8 cellular contexts compared by ENCODE assay signal in the genomic region with DNA sequence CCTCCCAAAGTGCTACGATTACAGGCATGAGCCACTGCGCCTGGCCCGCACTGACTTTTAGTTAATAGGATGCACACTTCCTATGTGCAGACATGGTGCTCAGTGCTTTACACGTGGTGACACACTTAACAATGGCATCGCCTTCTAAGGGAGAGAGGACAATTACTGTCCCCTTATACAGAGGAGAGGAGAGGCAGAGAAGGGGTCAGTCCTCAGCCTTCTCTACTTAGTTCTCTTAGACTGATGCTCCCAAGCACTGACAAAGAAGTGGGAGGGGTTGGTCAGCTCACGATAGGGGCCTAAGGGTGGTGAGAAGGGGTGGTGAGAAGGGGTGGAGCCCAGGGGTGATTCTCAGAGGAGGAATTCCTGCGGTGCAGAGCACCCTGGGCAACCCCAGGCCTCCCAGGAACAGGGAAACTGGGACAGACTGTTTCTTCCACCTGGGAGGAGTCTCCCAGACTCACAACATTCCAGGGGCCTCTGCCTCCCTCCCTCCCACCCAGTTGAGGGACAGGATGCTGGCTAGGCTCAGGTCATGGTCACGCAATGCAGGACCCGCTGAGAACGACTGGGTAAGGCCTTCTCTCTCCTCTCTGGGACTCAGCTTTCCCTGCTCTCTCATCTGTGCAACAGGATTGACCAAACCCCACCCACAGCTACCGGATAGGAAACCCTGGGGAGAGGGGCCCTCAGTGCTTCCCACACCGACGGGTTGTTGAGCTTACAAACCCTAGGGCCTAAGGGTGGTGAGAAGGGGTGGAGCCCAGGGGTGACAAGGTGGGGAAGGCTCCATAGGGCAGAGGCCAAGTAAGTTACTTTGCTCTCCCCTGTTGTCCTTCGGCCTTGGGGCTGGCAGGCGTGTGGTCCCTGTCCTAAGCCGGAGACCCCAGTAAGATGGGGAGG. TPM values are rescaled to one million over a fixed set of nuclear protein-coding genes. Genes with fewer than 3 reads are reported as not detected.
A peak's percentile ranks its signal among the peaks of the same experiment; 100 is the strongest.
DNase-seq lines count a peak whose midpoint lies in the region; ATAC-seq and TF ChIP-seq lines count a peak whose summit lies in the region.

No MANE protein-coding gene starts in this region.

- H3K18ac ChIP-seq in trophoblast cell (ENCODE audit: low read length): peak overlapping the region; percentile 79

- no peak for TF ChIP-seq POLR2A in esophagus squamous epithelium (IDR thresholded peaks at IDR 0.05)

- TF ChIP-seq CTCF in 22Rv1 (IDR thresholded peaks at IDR 0.05) (no peak), GM20000 (IDR thresholded peaks at IDR 0.05; ENCODE audit: extremely low read depth, missing control alignments) (no peak), esophagus squamous epithelium (IDR thresholded peaks at IDR 0.05) (no peak)

- no peak overlapping the region for H2AFZ ChIP-seq in trophoblast cell (ENCODE audit: insufficient read depth, low read length, poor library complexity)

- H3K4me3 ChIP-seq in esophagus squamous epithelium: peak overlapping the region; percentile 65 to 88 (median 82)
- peak overlapping the region; percentile 85 for H3K4me3 ChIP-seq in trophoblast cell (ENCODE audit: low read depth, low read length)

- H3K4me1 ChIP-seq in esophagus squamous epithelium (peaks cover 28 to 70% (median 38%) of the 10 kb centered on the region in 3 donors), trophoblast cell (ENCODE audit: control insufficient read depth in 1 of 2, insufficient read depth in 2 of 2, low read length in 2 of 2) (peaks cover 20 to 41% of the 10 kb centered on the region in 2 experiments)

- DNase-seq in GM20000 (ENCODE audit: low spot score): peak; percentile 40
- DNase-seq in UCSD-AML1 (lab: John Stamatoyannopoulos, UW; ENCODE audit: unreplicated experiment): peak; percentile 38
- no peak for DNase-seq in esophagus squamous epithelium (lab: John Stamatoyannopoulos, UW)
- DNase-seq in trophoblast cell: peak in 1 of 2 donors; percentile 37
- DNase-seq in NAMALWA (ENCODE audit: low spot score): no peak

- peaks cover 3% of the 10 kb centered on the region for H3K79me1 ChIP-seq in trophoblast cell (ENCODE audit: low read length)

- no peak overlapping the region for H2BK120ac ChIP-seq in trophoblast cell (ENCODE audit: insufficient read depth, low read length, poor library complexity)

- ATAC-seq in GM18868 (IDR thresholded peaks at IDR 0.05; ENCODE audit: unreplicated experiment) (no peak), HG02763 (IDR thresholded peaks at IDR 0.05; ENCODE audit: unreplicated experiment) (no peak)

- H2BK5ac ChIP-seq in trophoblast cell (ENCODE audit: low read depth, low read length, poor library complexity): no peak overlapping the region

- H3K23ac ChIP-seq in trophoblast cell (ENCODE audit: low read length): no peak overlapping the region

- no peaks in the 10 kb centered on the region for H3K9me3 ChIP-seq in esophagus squamous epithelium
- no peaks in the 10 kb centered on the region for H3K9me3 ChIP-seq in trophoblast cell (ENCODE audit: insufficient read depth, low read depth, low read length)

- H3K14ac ChIP-seq in trophoblast cell (ENCODE audit: low read length): no peak overlapping the region

- no peak overlapping the region for H4K91ac ChIP-seq in trophoblast cell (ENCODE audit: low read depth, low read length)

- peak overlapping the region; percentile 87 for H3K4me2 ChIP-seq in trophoblast cell (ENCODE audit: low read length)

- no peak overlapping the region for H2BK12ac ChIP-seq in trophoblast cell (ENCODE audit: low read length)

- no peak overlapping the region for H2AK5ac ChIP-seq in trophoblast cell (ENCODE audit: low read length)

- H3K36me3 ChIP-seq in esophagus squamous epithelium (no peaks in the 10 kb centered on the region), trophoblast cell (ENCODE audit: control insufficient read depth in 1 of 2, insufficient read depth in 2 of 2, low read length in 2 of 2) (no peaks in the 10 kb centered on the region)

- peaks cover 8% of the 10 kb centered on the region for H3K79me2 ChIP-seq in trophoblast cell (ENCODE audit: control insufficient read depth, insufficient read depth, low read length, poor library complexity)

- H3K27me3 ChIP-seq in esophagus squamous epithelium: no peaks in the 10 kb centered on the region
- no peaks in the 10 kb centered on the region for H3K27me3 ChIP-seq in trophoblast cell (ENCODE audit: insufficient read depth, low read length)

- no peak overlapping the region for H4K12ac ChIP-seq in trophoblast cell (ENCODE audit: low read depth, low read length)

- WGBS in esophagus squamous epithelium, 2 donors: 16 to 28% methylated on average over 10 to 13 of the region's 16 CpGs
- no CpG with 5 or more reads among the region's 16 CpGs for WGBS in trophoblast cell (ENCODE audit: extremely low coverage, insufficient coverage, insufficient read length)

- no peak overlapping the region for H3K9ac ChIP-seq in trophoblast cell (ENCODE audit: low read length)

- H3K4ac ChIP-seq in trophoblast cell (ENCODE audit: low read depth, low read length): no peak overlapping the region

- H3K27ac ChIP-seq in 22Rv1 (peak overlapping the region; percentile 96), esophagus squamous epithelium (peak overlapping the region; percentile 87 to 97 (median 91)), trophoblast cell (ENCODE audit: low read depth, low read length) (no peak overlapping the region)

- intact Hi-C loops in esophagus squamous epithelium (cut with DNase I): no loop called here

- no peak overlapping the region for H4K8ac ChIP-seq in trophoblast cell (ENCODE audit: low read depth, low read length)

RNA-seq across cellular contexts. Expression of gene TPRA1, which starts 1.6 kb away (rescaled TPM):
- 10 to 100 TPM; 19.2 to 25.7 (median 21.0) TPM for total RNA-seq in esophagus squamous epithelium
- polyA plus RNA-seq in trophoblast cell (2013): 11.5 and 13.0 TPM in 2 replicates

RNA-seq across cellular contexts. Expression of gene MCM2, which starts 9.3 kb away (rescaled TPM):
- total RNA-seq in esophagus squamous epithelium: 10 to 100 TPM; 10.3 to 40.4 (median 30.5) TPM
- polyA plus RNA-seq in trophoblast cell (2013): 15.4 and 15.8 TPM in 2 replicates

RNA-seq across cellular contexts. Expression of gene PODXL2, which starts 40.1 kb away (rescaled TPM):
- 1 to 10 TPM; 2.1 to 5.5 (median 4.4) TPM for total RNA-seq in esophagus squamous epithelium
- polyA plus RNA-seq in trophoblast cell (2013): 0.61 and 0.78 TPM in 2 replicates

Comparison
In these comparisons a context has a peak if more than half of its experiments do, and no peak if none do; other contexts are left out.
1. DNase-seq: peak in GM20000 (single experiment) and UCSD-AML1 (single experiment); none in esophagus squamous epithelium (single experiment) and NAMALWA (single experiment).